8 cellular contexts compared by ENCODE assay signal in the genomic region with DNA sequence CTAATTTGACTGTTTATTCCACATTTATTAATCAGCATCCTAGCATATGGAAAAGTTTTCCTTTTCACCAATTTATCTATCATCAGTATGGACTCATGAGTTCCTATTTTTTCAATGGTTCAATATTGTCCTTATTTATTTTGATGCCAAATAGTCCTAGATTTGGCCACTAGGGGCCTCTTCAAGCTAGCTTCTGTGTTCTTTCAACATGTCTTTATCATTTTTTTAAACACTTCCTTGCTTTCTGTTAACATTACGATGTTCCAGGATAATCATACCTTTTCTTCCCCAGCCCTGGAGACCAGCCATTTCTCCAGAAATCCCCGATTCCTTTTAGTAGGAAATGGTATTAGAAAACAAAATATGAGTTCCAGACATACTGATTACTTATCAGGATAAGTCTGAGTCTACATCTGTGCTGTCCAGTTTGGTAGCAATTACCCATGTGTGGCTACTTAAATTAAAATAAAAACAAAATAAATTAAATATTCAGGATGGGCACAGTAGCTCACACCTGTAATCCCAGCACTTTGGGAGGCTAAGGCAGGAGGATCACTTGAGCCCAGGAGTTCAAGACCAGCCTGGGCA.
A peak's percentile ranks its signal among the peaks of the same experiment; 100 is the strongest.
DNase-seq lines count a peak whose midpoint lies in the region; ATAC-seq and TF ChIP-seq lines count a peak whose summit lies in the region.

No MANE protein-coding gene starts in this region.

- H3K27me3 ChIP-seq in WERI-Rb-1 (ENCODE audit: insufficient read depth, low read depth, severe bottlenecking) (no peaks in the 10 kb centered on the region), kidney epithelial cell (ENCODE audit: control insufficient read depth, insufficient read depth, low read length) (no peaks in the 10 kb centered on the region)

- peak; percentile 38 for DNase-seq in NCI-H82 (lab: John Stamatoyannopoulos, UW)
- DNase-seq in NCI-H82 treated with DMSO at 0.1 percent for 48 hours (lab: John Stamatoyannopoulos, UW; ENCODE audit: unreplicated experiment): no peak
- peak; percentile 4 to 37 for DNase-seq in Kasumi-1 (lab: John Stamatoyannopoulos, UW)
- DNase-seq in WERI-Rb-1: no peak
- peak; percentile 10 for DNase-seq in kidney epithelial cell (ENCODE audit: low read depth)
- no peak for DNase-seq in omental fat pad (ENCODE audit: low spot score)
- DNase-seq in GOT3 (lab: John Stamatoyannopoulos, UW): no peak

- H3K27ac ChIP-seq in WERI-Rb-1: no peak overlapping the region

- ATAC-seq in GM21786 (IDR thresholded peaks at IDR 0.05; ENCODE audit: unreplicated experiment): peak; percentile 84
- no peak for ATAC-seq in omental fat pad (ENCODE audit: low FRiP score)

- no peak overlapping the region for H3K4me3 ChIP-seq in WERI-Rb-1 (ENCODE audit: low read depth, low read length)
- H3K4me3 ChIP-seq in kidney epithelial cell (ENCODE audit: low read depth, low read length): no peak overlapping the region

- no peaks in the 10 kb centered on the region for H3K9me3 ChIP-seq in WERI-Rb-1 (ENCODE audit: severe bottlenecking)

- TF ChIP-seq CTCF in WERI-Rb-1 (IDR thresholded peaks at IDR 0.05; ENCODE audit: low read depth, low read length): peak; percentile 28; the same call in 1 of the 2 replicates
- peak; percentile 63 for TF ChIP-seq CTCF in kidney epithelial cell (IDR thresholded peaks at IDR 0.05; ENCODE audit: insufficient read depth, low read length, poor library complexity, severe bottlenecking)
- no peak for TF ChIP-seq CTCF in omental fat pad (IDR thresholded peaks at IDR 0.05)

- no peaks in the 10 kb centered on the region for H3K36me3 ChIP-seq in WERI-Rb-1
- H3K36me3 ChIP-seq in kidney epithelial cell (ENCODE audit: control insufficient read depth, insufficient read depth, low read length): no peaks in the 10 kb centered on the region

Comparison
In these comparisons a context has a peak if more than half of its experiments do, and no peak if none do; other contexts are left out.
1. DNase-seq: peak in NCI-H82 (single experiment), Kasumi-1 (2 of 2) and kidney epithelial cell (single experiment); none in NCI-H82 treated with DMSO at 0.1 percent for 48 hours (single experiment), WERI-Rb-1 (single experiment), omental fat pad (single experiment) and GOT3 (single experiment).
2. CTCF ChIP-seq: peak in WERI-Rb-1 (single experiment) and kidney epithelial cell (single experiment); none in omental fat pad (0 of 3).